In the genomic region with DNA sequence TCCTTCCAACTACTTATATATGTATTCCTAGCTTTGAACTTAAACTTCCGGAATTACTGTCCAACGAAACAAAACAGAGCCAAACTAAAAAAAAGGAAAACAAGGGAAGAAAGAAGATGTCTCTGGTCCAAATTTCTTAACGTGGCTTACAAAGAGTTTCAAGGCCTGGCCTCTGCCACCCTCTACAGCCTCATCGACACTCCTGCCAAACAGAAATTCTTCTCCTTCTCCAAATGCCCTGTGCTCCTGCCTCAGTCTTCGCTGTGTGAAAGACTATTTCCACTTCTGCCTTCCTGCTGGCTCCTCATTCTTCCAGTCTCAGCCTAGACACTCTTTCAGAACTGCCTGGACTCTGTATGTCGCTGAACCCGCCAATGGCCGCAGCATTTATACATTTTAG, we compare ENCODE assay signal across 19 cellular contexts.
DNase-seq lines count a peak whose midpoint lies in the region; ATAC-seq and TF ChIP-seq lines count a peak whose summit lies in the region.
"Had no signal": no experiment of that assay in that cellular context is flagged by ENCODE, and none has a peak within 500 bp of the region (broad histone marks: within the 10 kb centered on the region; RNA-seq: fewer than 3 reads in every experiment).

No MANE protein-coding gene starts in this region.

- H3K27ac Mint-ChIP-seq in GM23338 (no peak overlapping the region), chondrocyte (ENCODE audit: unreplicated experiment) (no peak overlapping the region)
- H3K27ac Mint-ChIP-seq: CD14-positive monocyte had no signal

- no peaks in the 10 kb centered on the region for H3F3A ChIP-seq in GM23338 (replicated peaks; ENCODE audit: low read depth)

- no peaks in the 10 kb centered on the region for H3K79me2 ChIP-seq in GM23338 (replicated peaks; ENCODE audit: insufficient read depth)

- DNase-seq in AG04450 (ENCODE audit: low read depth, low spot score) (no peak), GM23338 (ENCODE audit: low spot score) (no peak), chondrocyte (ENCODE audit: low spot score) (no peak), midbrain (lab: John Stamatoyannopoulos, UW) (peak; percentile 11), RKO (ENCODE audit: low spot score) (no peak), NCI-H1105 treated with DMSO at 0.1 percent for 48 hours (lab: John Stamatoyannopoulos, UW) (no peak), heart right ventricle (no peak)
- no peak for DNase-seq in activated T-cell treated with anti-CD3 and anti-CD28 coated beads, Interleukin-2, amount 50 U/mL, for 4 hours
- DNase-seq: DMS 273 treated with DMSO at 0.1 percent for 48 hours, KG1, NCI-H1436, NCI-H2081, NCI-H510A, NCI-H82, Peyer's patch, SHP77, SK-N-SH had no signal

- POLR2A ChIA-PET in AG04450 (lab: Yijun Ruan, JAX), result interaction anchor here (0.6 kb wide), 1 partner anchor 321 kb away, joined by 3 read pairs; no protein-coding TSS in a partner anchor

- ATAC-seq in GM23338 (no peak), heart right ventricle (no peak)
- no peak for ATAC-seq in activated T-cell treated with anti-CD3 and anti-CD28 coated beads, Interleukin-2, amount 50 U/mL, for 4 hours
- ATAC-seq: A549 had no signal

- H3K27me3 ChIP-seq in AG04450 (ENCODE audit: control insufficient read depth, insufficient read depth, low read length) (no peaks in the 10 kb centered on the region), GM23338 (ENCODE audit: insufficient read depth) (no peaks in the 10 kb centered on the region), heart right ventricle (no peaks in the 10 kb centered on the region)
- H3K27me3 ChIP-seq: Peyer's patch had no signal

- no peaks in the 10 kb centered on the region for H3K4me1 Mint-ChIP-seq in GM23338
- H3K4me1 Mint-ChIP-seq in chondrocyte (ENCODE audit: low read depth), result peaks cover 4% of the 10 kb centered on the region
- H3K4me1 Mint-ChIP-seq in activated T-cell treated with anti-CD3 and anti-CD28 coated beads, Interleukin-2, amount 50 U/mL, for 4 hours (ENCODE audit: low read depth), result no peaks in the 10 kb centered on the region
- H3K4me1 Mint-ChIP-seq: CD14-positive monocyte had no signal

- H3K9me3 Mint-ChIP-seq in GM23338, result no peaks in the 10 kb centered on the region
- H3K9me3 Mint-ChIP-seq in chondrocyte (ENCODE audit: low read depth), result no peaks in the 10 kb centered on the region
- no peaks in the 10 kb centered on the region for H3K9me3 Mint-ChIP-seq in activated T-cell treated with anti-CD3 and anti-CD28 coated beads, Interleukin-2, amount 50 U/mL, for 4 hours

- H3K9me2 ChIP-seq in GM23338 (ENCODE audit: insufficient read depth), result no peaks in the 10 kb centered on the region
- H3K9me2 ChIP-seq: SK-N-SH had no signal

- H3K36me3 ChIP-seq in GM23338 (ENCODE audit: insufficient read depth) (no peaks in the 10 kb centered on the region), heart right ventricle (no peaks in the 10 kb centered on the region)
- H3K36me3 ChIP-seq: Peyer's patch had no signal

- CTCF ChIA-PET in AG04450 (lab: Charles Lee), result interaction anchor here (0.7 kb wide), 2 partner anchors 12 to 1039 kb away, joined by 3 read pairs; no protein-coding TSS in a partner anchor

- intact Hi-C loops in heart right ventricle (cut with DNase I), result loop anchor here in 3 of 10 donors (10.0 kb wide), 3 partner anchors 46 to 1154 kb away; no protein-coding TSS in a partner anchor

- H3K4me3 Mint-ChIP-seq in GM23338 (no peak overlapping the region), chondrocyte (ENCODE audit: unreplicated experiment) (no peak overlapping the region)
- no peak overlapping the region for H3K4me3 Mint-ChIP-seq in activated T-cell treated with anti-CD3 and anti-CD28 coated beads, Interleukin-2, amount 50 U/mL, for 4 hours
- H3K4me3 Mint-ChIP-seq: CD14-positive monocyte had no signal

- peak overlapping the region; percentile 43; the same call in 1 of the 2 replicates for H2AFZ ChIP-seq in GM23338

- H3K4me3 ChIP-seq in AG04450 (ENCODE audit: low read depth, low read length) (no peak overlapping the region), GM23338 (no peak overlapping the region), heart right ventricle (no peak overlapping the region)
- H3K4me3 ChIP-seq: A549, Peyer's patch had no signal

- no peak overlapping the region for H3K27ac ChIP-seq in AG04450 (ENCODE audit: low read depth, low read length)
- H3K27ac ChIP-seq in GM23338 (ENCODE audit: low read depth), result no peak overlapping the region
- H3K27ac ChIP-seq in heart right ventricle, result no peak overlapping the region
- H3K27ac ChIP-seq: A549, Peyer's patch had no signal

- WGBS in heart right ventricle, 2 donors, result 78 to 85% methylated on average over 8 of the region's 8 CpGs

- H4K20me1 ChIP-seq in GM23338 (replicated peaks; ENCODE audit: insufficient read depth), result no peaks in the 10 kb centered on the region

- H3K36me3 Mint-ChIP-seq in GM23338 (ENCODE audit: low read depth), result no peaks in the 10 kb centered on the region
- H3K36me3 Mint-ChIP-seq in chondrocyte (ENCODE audit: low read depth), result no peaks in the 10 kb centered on the region
- no peaks in the 10 kb centered on the region for H3K36me3 Mint-ChIP-seq in activated T-cell treated with anti-CD3 and anti-CD28 coated beads, Interleukin-2, amount 50 U/mL, for 4 hours (ENCODE audit: insufficient read depth)
- H3K36me3 Mint-ChIP-seq: CD14-positive monocyte had no signal

- H3K9me3 ChIP-seq in AG04450 (ENCODE audit: control insufficient read depth, insufficient read depth, low read length) (no peaks in the 10 kb centered on the region), heart right ventricle (no peaks in the 10 kb centered on the region)
- H3K9me3 ChIP-seq: A549, Peyer's patch, SK-N-SH had no signal

- TF ChIP-seq CTCF in AG04450 (IDR thresholded peaks at IDR 0.05; ENCODE audit: low read depth, low read length) (peak; percentile 28; the same call in 1 of the 2 replicates), GM23338 (conservative IDR thresholded peaks at IDR 0.05; ENCODE audit: low read depth in 2 of 2) (peak in 1 of 2 experiments; percentile 28; a peak in 2 of 4 replicates), chondrocyte (IDR thresholded peaks at IDR 0.05) (peak; percentile 31), heart right ventricle (IDR thresholded peaks at IDR 0.05) (peak in 4 of 9 donors; percentile 10 to 48 (median 30))

- H3K4me2 ChIP-seq in GM23338, result no peak overlapping the region
- H3K4me2 ChIP-seq: A549, SK-N-SH had no signal

- no peaks in the 10 kb centered on the region for H3K27me3 Mint-ChIP-seq in GM23338 (ENCODE audit: insufficient read depth, low read depth, poor library complexity)
- H3K27me3 Mint-ChIP-seq in chondrocyte (ENCODE audit: low read depth), result no peaks in the 10 kb centered on the region
- no peaks in the 10 kb centered on the region for H3K27me3 Mint-ChIP-seq in activated T-cell treated with anti-CD3 and anti-CD28 coated beads, Interleukin-2, amount 50 U/mL, for 4 hours (ENCODE audit: low read depth)

- H3K4me1 ChIP-seq in GM23338 (ENCODE audit: insufficient read depth), result no peaks in the 10 kb centered on the region
- no peaks in the 10 kb centered on the region for H3K4me1 ChIP-seq in heart right ventricle
- H3K4me1 ChIP-seq: A549, Peyer's patch had no signal

TF ChIP-seq in GM23338, 12 proteins besides CTCF, POLR2A, EP300 and RAD21:
- TF ChIP-seq ZNF114 (CRISPR knock-in tag; IDR thresholded peaks at IDR 0.05), result no peak
- TF ChIP-seq CREB1 (CRISPR knock-in tag; IDR thresholded peaks at IDR 0.05; ENCODE audit: low read depth), result no peak
- TF ChIP-seq NANOG (IDR thresholded peaks at IDR 0.05; ENCODE audit: borderline replicate concordance), result no peak
- TF ChIP-seq ZNF331 (CRISPR knock-in tag; IDR thresholded peaks at IDR 0.05; ENCODE audit: low read depth), result no peak
- no peak for TF ChIP-seq POLR2AphosphoS5 (IDR thresholded peaks at IDR 0.05; ENCODE audit: low read depth)
- TF ChIP-seq STAT1 (IDR thresholded peaks at IDR 0.05; ENCODE audit: unreplicated experiment), result no peak
- TF ChIP-seq, protein P1, sequence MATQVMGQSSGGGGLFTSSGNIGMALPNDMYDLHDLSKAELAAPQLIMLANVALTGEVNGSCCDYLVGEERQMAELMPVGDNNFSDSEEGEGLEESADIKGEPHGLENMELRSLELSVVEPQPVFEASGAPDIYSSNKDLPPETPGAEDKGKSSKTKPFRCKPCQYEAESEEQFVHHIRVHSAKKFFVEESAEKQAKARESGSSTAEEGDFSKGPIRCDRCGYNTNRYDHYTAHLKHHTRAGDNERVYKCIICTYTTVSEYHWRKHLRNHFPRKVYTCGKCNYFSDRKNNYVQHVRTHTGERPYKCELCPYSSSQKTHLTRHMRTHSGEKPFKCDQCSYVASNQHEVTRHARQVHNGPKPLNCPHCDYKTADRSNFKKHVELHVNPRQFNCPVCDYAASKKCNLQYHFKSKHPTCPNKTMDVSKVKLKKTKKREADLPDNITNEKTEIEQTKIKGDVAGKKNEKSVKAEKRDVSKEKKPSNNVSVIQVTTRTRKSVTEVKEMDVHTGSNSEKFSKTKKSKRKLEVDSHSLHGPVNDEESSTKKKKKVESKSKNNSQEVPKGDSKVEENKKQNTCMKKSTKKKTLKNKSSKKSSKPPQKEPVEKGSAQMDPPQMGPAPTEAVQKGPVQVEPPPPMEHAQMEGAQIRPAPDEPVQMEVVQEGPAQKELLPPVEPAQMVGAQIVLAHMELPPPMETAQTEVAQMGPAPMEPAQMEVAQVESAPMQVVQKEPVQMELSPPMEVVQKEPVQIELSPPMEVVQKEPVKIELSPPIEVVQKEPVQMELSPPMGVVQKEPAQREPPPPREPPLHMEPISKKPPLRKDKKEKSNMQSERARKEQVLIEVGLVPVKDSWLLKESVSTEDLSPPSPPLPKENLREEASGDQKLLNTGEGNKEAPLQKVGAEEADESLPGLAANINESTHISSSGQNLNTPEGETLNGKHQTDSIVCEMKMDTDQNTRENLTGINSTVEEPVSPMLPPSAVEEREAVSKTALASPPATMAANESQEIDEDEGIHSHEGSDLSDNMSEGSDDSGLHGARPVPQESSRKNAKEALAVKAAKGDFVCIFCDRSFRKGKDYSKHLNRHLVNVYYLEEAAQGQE (IDR thresholded peaks at IDR 0.05; ENCODE audit: unreplicated experiment), result no peak
TF ChIP-seq in GM23338: peak in this region for 0.
